Comparison of ENCODE assay signal across 8 cellular contexts in the genomic region with DNA sequence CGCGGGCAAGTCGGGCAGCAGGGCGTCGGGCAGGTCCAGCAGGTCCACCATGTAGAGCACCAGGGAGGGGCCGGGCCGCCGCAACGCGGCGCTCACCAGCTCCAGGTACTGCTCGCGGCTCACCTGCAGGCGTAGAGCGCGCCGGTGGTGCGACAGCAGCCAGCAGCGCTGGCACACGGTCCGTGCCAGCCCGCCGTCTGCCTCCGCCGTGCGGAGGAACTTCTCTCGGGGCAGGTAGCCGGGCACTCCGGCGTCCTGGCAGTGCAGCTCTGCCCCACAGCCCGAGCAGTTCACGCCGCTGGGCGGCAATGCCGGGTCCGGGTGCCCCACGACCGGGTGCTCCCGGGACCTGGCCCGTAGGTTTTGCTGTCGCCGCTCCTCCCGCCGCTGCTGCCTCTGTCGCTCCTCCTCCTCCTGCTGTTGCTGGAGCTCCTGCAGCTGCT. TPM values are rescaled to one million over a fixed set of nuclear protein-coding genes. Genes with fewer than 3 reads are reported as not detected.
DNase-seq lines count a peak whose midpoint lies in the region; ATAC-seq and TF ChIP-seq lines count a peak whose summit lies in the region.

No MANE protein-coding gene starts in this region.

- H3K27me3 Mint-ChIP-seq in brain: peaks cover 24% of the 10 kb centered on the region

- peak overlapping the region; percentile 97 for H3K4me3 ChIP-seq in AG09309 (ENCODE audit: control insufficient read depth, low read depth, low read length)
- peak overlapping the region; percentile 86 for H3K4me3 ChIP-seq in SU-DHL-6 (ENCODE audit: insufficient read depth, low read length, poor library complexity, severe bottlenecking)

- H3K9me3 ChIP-seq in SU-DHL-6 (ENCODE audit: insufficient read depth, low read length): no peaks in the 10 kb centered on the region

- peak; percentile 9 for ATAC-seq in GM18870 (IDR thresholded peaks at IDR 0.05; ENCODE audit: unreplicated experiment)
- peak; percentile 17 for ATAC-seq in HG03139 (IDR thresholded peaks at IDR 0.05; ENCODE audit: unreplicated experiment)

- peak overlapping the region; percentile 91; the same call in 1 of the 2 replicates for H3K27ac ChIP-seq in SU-DHL-6 (ENCODE audit: low read depth, low read length)

- peaks cover 48% of the 10 kb centered on the region for H3K4me1 Mint-ChIP-seq in brain

- H3K9ac ChIP-seq in SU-DHL-6 (ENCODE audit: low read length): peak overlapping the region; percentile 96

- H3K9me2 ChIP-seq in SU-DHL-6 (replicated peaks; ENCODE audit: insufficient read depth, low read length): no peaks in the 10 kb centered on the region

- H3K9me3 Mint-ChIP-seq in brain: peaks cover 0 to 8% (median 5%) of the 10 kb centered on the region in 5 experiments

- DNase-seq in AG09309 (ENCODE audit: low read depth): no peak
- DNase-seq in kidney tubule cell (ENCODE audit: low spot score): peak; percentile 65
- DNase-seq in stimulated activated CD4-positive, alpha-beta T cell treated with anti-CD3 and anti-CD28 coated beads, Interleukin-4, amount 100 ng/mL, for 4 hours: peak; percentile 44 to 49
- DNase-seq in GDM1 (lab: John Stamatoyannopoulos, UW): no peak

- peaks cover 74% of the 10 kb centered on the region for H3K79me2 ChIP-seq in SU-DHL-6 (ENCODE audit: insufficient read depth, low read length)

- H3K27ac Mint-ChIP-seq in brain: peak overlapping the region; percentile 97 to 99 (median 99)

- H3K36me3 ChIP-seq in SU-DHL-6 (ENCODE audit: low read length): peaks cover 17% of the 10 kb centered on the region

- peak overlapping the region; percentile 99 to 100 (median 100) for H3K4me3 Mint-ChIP-seq in brain

- TF ChIP-seq CTCF in AG09309 (IDR thresholded peaks at IDR 0.05; ENCODE audit: control insufficient read depth, insufficient read depth, low read depth, low read length, missing control alignments): no peak
- no peak for TF ChIP-seq CTCF in SU-DHL-6 (IDR thresholded peaks at IDR 0.05; ENCODE audit: insufficient read depth, low read length, poor library complexity, severe bottlenecking)
- TF ChIP-seq CTCF in brain (conservative IDR thresholded peaks at IDR 0.05): peak in 1 of 2 experiments; percentile 28

- no peaks in the 10 kb centered on the region for H3K27me3 ChIP-seq in SU-DHL-6 (ENCODE audit: low read length)

- H2AFZ ChIP-seq in SU-DHL-6 (ENCODE audit: low read depth, low read length, severe bottlenecking): peak overlapping the region; percentile 81

- H3K4me2 ChIP-seq in SU-DHL-6 (ENCODE audit: low read depth, low read length, poor library complexity, severe bottlenecking): peak overlapping the region; percentile 82

- 0 out of 2 replicates have a peak, but pooled peaks cover 6% of the 10 kb centered on the region for H4K20me1 ChIP-seq in SU-DHL-6 (ENCODE audit: low read depth, low read length)

- peaks cover 51% of the 10 kb centered on the region for H3K36me3 Mint-ChIP-seq in brain

- H3F3A ChIP-seq in SU-DHL-6 (ENCODE audit: insufficient read depth): no peaks in the 10 kb centered on the region; the same call in 1 of the 2 replicates

RNA-seq across cellular contexts. Expression of a gene that starts 0.5 kb away (rescaled TPM):
- 13.5 TPM for polyA plus RNA-seq in brain (ENCODE audit: insufficient read depth, low read depth, low replicate concordance)

RNA-seq across cellular contexts. Expression of a gene that starts 1.8 kb away (rescaled TPM):
- 38.5 TPM for polyA plus RNA-seq in brain (ENCODE audit: insufficient read depth, low read depth, low replicate concordance)

Comparison
In these comparisons a context has a peak if more than half of its experiments do, and no peak if none do; other contexts are left out.
1. DNase-seq: peak in kidney tubule cell (single experiment) and stimulated activated CD4-positive, alpha-beta T cell treated with anti-CD3 and anti-CD28 coated beads, Interleukin-4, amount 100 ng/mL, for 4 hours (2 of 2); none in AG09309 (single experiment) and GDM1 (single experiment).